Comparison of ENCODE assay signal across 11 cellular contexts in genomic region chr22:32839776-32840571, GRCh38. TPM values are rescaled to one million over a fixed set of nuclear protein-coding genes. Genes with fewer than 3 reads are reported as not detected.
A peak's percentile ranks its signal among the peaks of the same experiment; 100 is the strongest.
DNase-seq lines count a peak whose midpoint lies in the region; ATAC-seq and TF ChIP-seq lines count a peak whose summit lies in the region.
"Had no signal": no experiment of that assay in that cellular context is flagged by ENCODE, and none has a peak within 500 bp of the region (broad histone marks: within the 10 kb centered on the region; RNA-seq: fewer than 3 reads in every experiment).

No MANE protein-coding gene starts in this region.

- peak; percentile 65 for DNase-seq in GM23248
- DNase-seq in choroid plexus epithelial cell (ENCODE audit: low read depth), result peak; percentile 56
- DNase-seq in left lung, result no peak
- no peak for DNase-seq in spleen
- no peak for DNase-seq in NOMO-1 (lab: John Stamatoyannopoulos, UW; ENCODE audit: unreplicated experiment in 2 of 2)
- DNase-seq in mesendoderm, result no peak
- DNase-seq: activated CD4-positive, alpha-beta T cell treated with anti-CD3 and anti-CD28 coated beads for 36 hours; NCI-H1930 had no signal

- no peak overlapping the region for H2BK15ac ChIP-seq in mesendoderm (replicated peaks; ENCODE audit: low read depth)

- H2BK120ac ChIP-seq in mesendoderm (ENCODE audit: low read depth, low read length), result no peak overlapping the region

- peaks cover 48% of the 10 kb centered on the region for H3K36me3 ChIP-seq in GM23248 (ENCODE audit: low read depth)
- no peaks in the 10 kb centered on the region for H3K36me3 ChIP-seq in left lung
- H3K36me3 ChIP-seq in spleen, result peaks cover 0 to 68% (median 1%) of the 10 kb centered on the region in 6 donors
- no peaks in the 10 kb centered on the region for H3K36me3 ChIP-seq in mesendoderm (ENCODE audit: control insufficient read depth, insufficient read depth, low read length)

- TF ChIP-seq CTCF in choroid plexus epithelial cell (conservative IDR thresholded peaks at IDR 0.05; ENCODE audit: low read depth, low read length) (no peak), left lung (IDR thresholded peaks at IDR 0.05) (no peak), spleen (IDR thresholded peaks at IDR 0.05 in 8 of 11, conservative IDR thresholded peaks at IDR 0.05 in 3 of 11) (no peak)

- in situ Hi-C loops in GM23248 (cut with MboI), result no loop called here

- H3K4me2 ChIP-seq in GM23248 (ENCODE audit: unreplicated experiment) (no peak overlapping the region), mesendoderm (ENCODE audit: low read length) (no peak overlapping the region)

- H3K27me3 ChIP-seq in GM23248 (replicated peaks; ENCODE audit: insufficient read depth) (no peaks in the 10 kb centered on the region), left lung (no peaks in the 10 kb centered on the region), spleen (replicated peaks in 1 of 7) (no peaks in the 10 kb centered on the region), mesendoderm (ENCODE audit: insufficient read depth, low read length, poor library complexity) (no peaks in the 10 kb centered on the region)

- H3K4me3 ChIP-seq in GM23248 (no peak overlapping the region), choroid plexus epithelial cell (ENCODE audit: low read depth, low read length) (no peak overlapping the region), left lung (no peak overlapping the region), spleen (peak overlapping the region in 1 of 8 donors; percentile 4), mesendoderm (ENCODE audit: low read length) (no peak overlapping the region)
- H3K4me3 ChIP-seq: skin epidermis had no signal

- intact Hi-C loops in left lung (cut with DNase I) (no loop called here), spleen (cut with DNase I; ENCODE audit: low total_unique reads) (no loop called here)

- peaks cover 99% of the 10 kb centered on the region for H3F3A ChIP-seq in GM23248 (ENCODE audit: insufficient read depth)

- no peak overlapping the region for H2BK5ac ChIP-seq in mesendoderm (ENCODE audit: low read length)

- H3K27ac ChIP-seq in GM23248 (peak overlapping the region; percentile 61), left lung (no peak overlapping the region), spleen (peak overlapping the region in 6 of 8 donors; percentile 20 to 64 (median 42)), mesendoderm (ENCODE audit: low read depth, low read length) (no peak overlapping the region)

- H3K9me3 ChIP-seq in GM23248 (ENCODE audit: low read depth), result no peaks in the 10 kb centered on the region
- H3K9me3 ChIP-seq in left lung, result no peaks in the 10 kb centered on the region
- H3K9me3 ChIP-seq in spleen, result no peaks in the 10 kb centered on the region

- H3K9me2 ChIP-seq in GM23248 (ENCODE audit: insufficient read depth), result no peaks in the 10 kb centered on the region

- H3K79me2 ChIP-seq in GM23248 (ENCODE audit: insufficient read depth), result peaks cover 100% of the 10 kb centered on the region
- H3K79me2 ChIP-seq in mesendoderm (ENCODE audit: control insufficient read depth, insufficient read depth, low read length), result no peaks in the 10 kb centered on the region

- no peak overlapping the region for H2AFZ ChIP-seq in GM23248

- H3K9ac ChIP-seq in GM23248 (peak overlapping the region; percentile 37; the same call in 1 of the 2 replicates), mesendoderm (ENCODE audit: low read length) (no peak overlapping the region)

- H3K4me1 ChIP-seq in GM23248 (ENCODE audit: insufficient read depth), result peaks cover 31% of the 10 kb centered on the region
- peaks cover 0 to 27% of the 10 kb centered on the region in 2 donors for H3K4me1 ChIP-seq in left lung
- H3K4me1 ChIP-seq in spleen, result peaks cover 4 to 78% (median 30%) of the 10 kb centered on the region in 6 donors
- H3K4me1 ChIP-seq in mesendoderm (ENCODE audit: control insufficient read depth, low read depth, low read length), result no peaks in the 10 kb centered on the region

- peak; percentile 26 for ATAC-seq in left lung
- ATAC-seq in GM18519 (IDR thresholded peaks at IDR 0.05; ENCODE audit: low FRiP score, unreplicated experiment), result no peak
- no peak for ATAC-seq in HG03097 (IDR thresholded peaks at IDR 0.05; ENCODE audit: low FRiP score, unreplicated experiment)
- ATAC-seq: activated CD4-positive, alpha-beta T cell treated with anti-CD3 and anti-CD28 coated beads for 36 hours had no signal

- H3K23ac ChIP-seq in mesendoderm (ENCODE audit: low read length), result no peak overlapping the region

- no peak overlapping the region for H3K18ac ChIP-seq in mesendoderm (ENCODE audit: low read length)

- H3K56ac ChIP-seq in mesendoderm (ENCODE audit: low read length), result no peak overlapping the region

- no peak overlapping the region for H4K5ac ChIP-seq in mesendoderm (ENCODE audit: low read length)

- TF ChIP-seq POLR2A in spleen (IDR thresholded peaks at IDR 0.05), result no peak

- peaks cover 67% of the 10 kb centered on the region for H4K20me1 ChIP-seq in GM23248 (ENCODE audit: insufficient read depth)

- H2AK5ac ChIP-seq in mesendoderm (ENCODE audit: low read length), result no peak overlapping the region

- WGBS in GM23248 (ENCODE audit: low coverage in 1 of 2, low lambda C conversion rate in 2 of 2, missing lambda C conversion rate in 2 of 2), 2 experiments, result 61 to 62% methylated on average over 10 to 13 of the region's 13 CpGs
- 39 to 60% (median 47%) methylated on average over 13 of the region's 13 CpGs for WGBS in spleen, 5 donors
- no CpG with 5 or more reads among the region's 13 CpGs for WGBS in mesendoderm (ENCODE audit: extremely low coverage, insufficient coverage, low lambda C conversion rate)

- H4K8ac ChIP-seq in mesendoderm (ENCODE audit: low read depth, low read length), result no peak overlapping the region

- H3K4ac ChIP-seq in mesendoderm (ENCODE audit: low read depth, low read length), result no peak overlapping the region

- H3K79me1 ChIP-seq in mesendoderm (ENCODE audit: low read length), result no peaks in the 10 kb centered on the region

RNA-seq across cellular contexts. Expression of gene TIMP3, which starts 38.5 kb away (rescaled TPM):
- 1,244 and 1,254 TPM in 2 replicates for total RNA-seq in GM23248 (2014; rRNA removed; shearing (Covaris generic))
- polyA plus RNA-seq in GM23248 (2016; fragmentation: Nextera tagmentation; extraction: Ambion mirVana) (1,465 and 1,490 TPM in 2 replicates), spleen (100 to 1,000 TPM in 1 of 3 donors, 10 to 100 TPM in 2; 19.7 to 104 (median 48.1) TPM)
- total RNA-seq in left lung (100 to 1,000 TPM; 277 to 308 TPM), spleen (100 to 1,000 TPM; 171 to 689 (median 516) TPM)
- polyA plus RNA-seq in mesendoderm (2013, experiment 1 of 2), result 8.8 TPM
- polyA plus RNA-seq in mesendoderm (2013, experiment 2 of 2), result 9.2 TPM
- total RNA-seq: activated CD4-positive, alpha-beta T cell treated with anti-CD3 and anti-CD28 coated beads for 36 hours had no signal

Comparison
In these comparisons a context has a peak if more than half of its experiments do, and no peak if none do; other contexts are left out.
1. DNase-seq: peak in GM23248 (single experiment) and choroid plexus epithelial cell (single experiment); none in left lung (0 of 2), spleen (single experiment), NOMO-1 (0 of 2) and mesendoderm (single experiment).
2. H3K27ac ChIP-seq: peak in GM23248 (single experiment) and spleen (6 of 8); none in left lung (0 of 2) and mesendoderm (single experiment).